Comparison of ENCODE assay signal across 8 cellular contexts in genomic region chr19:40690699-40691420, GRCh38. TPM values are rescaled to one million over a fixed set of nuclear protein-coding genes. Genes with fewer than 3 reads are reported as not detected.
DNase-seq lines count a peak whose midpoint lies in the region; ATAC-seq, FAIRE-seq and TF ChIP-seq lines count a peak whose summit lies in the region.

No MANE protein-coding gene starts in this region.

- ATAC-seq in GM18505 (IDR thresholded peaks at IDR 0.05; ENCODE audit: unreplicated experiment): peak; percentile 65
- ATAC-seq in HG03159 (IDR thresholded peaks at IDR 0.05; ENCODE audit: unreplicated experiment): peak; percentile 72
- ATAC-seq in HG03378 (IDR thresholded peaks at IDR 0.05; ENCODE audit: unreplicated experiment): no peak

- H3K36me3 ChIP-seq in kidney (ENCODE audit: control insufficient read depth in 1 of 2, insufficient read depth in 2 of 2, low read length in 2 of 2): peaks cover 0 to 8% of the 10 kb centered on the region in 2 donors

- peak overlapping the region; percentile 58 to 74 for H3K27ac ChIP-seq in kidney (ENCODE audit: low read depth in 2 of 2, low read length in 2 of 2)

- FAIRE-seq in kidney (lab: Jason Lieb, UNC): no peak

- peak overlapping the region; percentile 55 to 64 for H3K4me3 ChIP-seq in kidney (ENCODE audit: low read length in 2 of 2)

- no peak for TF ChIP-seq CTCF in kidney (IDR thresholded peaks at IDR 0.05; ENCODE audit: borderline replicate concordance, extremely low read depth, insufficient read depth)

- intact Hi-C loops in kidney (cut with DNase I): no loop called here

- H3K9me3 ChIP-seq in kidney (ENCODE audit: control insufficient read depth in 1 of 2, low read length in 2 of 2): no peaks in the 10 kb centered on the region

- H3K9ac ChIP-seq in kidney (ENCODE audit: low read length in 2 of 2): peak overlapping the region in 1 of 2 donors; percentile 73

- peak; percentile 62 for TF ChIP-seq POLR2A in GM18505 (IDR thresholded peaks at IDR 0.05; ENCODE audit: borderline replicate concordance, extremely low read depth, insufficient read depth, insufficient read length)

- peaks cover 0 to 5% of the 10 kb centered on the region in 2 donors for H3K4me1 ChIP-seq in kidney (ENCODE audit: control insufficient read depth in 1 of 2, insufficient read depth in 1 of 2, low read depth in 1 of 2, low read length in 2 of 2)

- peak; percentile 84 for DNase-seq in NCI-H446 treated with DMSO at 0.1 percent for 48 hours (lab: John Stamatoyannopoulos, UW)
- DNase-seq in activated CD4-positive, alpha-beta T cell treated with anti-CD3 and anti-CD28 coated beads for 1 hour: peak; percentile 75
- DNase-seq in cerebellar cortex (ENCODE audit: low spot score): peak; percentile 92
- peak; percentile 98 for DNase-seq in kidney
- DNase-seq in stimulated activated CD4-positive, alpha-beta T cell treated with anti-CD3 and anti-CD28 coated beads, Interleukin-15, amount 100 ng/mL, for 1 hour (ENCODE audit: low read depth in 1 of 2, low spot score in 1 of 2): peak; percentile 73 to 84

RNA-seq across cellular contexts. Expression of gene NUMBL, which starts 0.4 kb away (rescaled TPM):
- 24.3 TPM for total RNA-seq in kidney
- 3.3 TPM for polyA plus RNA-seq in kidney (ENCODE audit: insufficient read depth, low read depth, low replicate concordance)

RNA-seq across cellular contexts. Expression of gene COQ8B, which starts 25.8 kb away (rescaled TPM):
- 55.3 TPM for total RNA-seq in kidney
- 45.8 TPM for polyA plus RNA-seq in kidney (ENCODE audit: insufficient read depth, low read depth, low replicate concordance)

RNA-seq across cellular contexts. Expression of gene ITPKC, which starts 26.1 kb away (rescaled TPM):
- total RNA-seq in kidney: 27.9 TPM
- 14.3 TPM for polyA plus RNA-seq in kidney (ENCODE audit: insufficient read depth, low read depth, low replicate concordance)

RNA-seq across cellular contexts. Expression of gene ACTMAP, which starts 59.4 kb away (rescaled TPM):
- 8.7 TPM for total RNA-seq in kidney
- polyA plus RNA-seq in kidney (ENCODE audit: insufficient read depth, low read depth, low replicate concordance): 8.9 TPM
